In the genomic region with DNA sequence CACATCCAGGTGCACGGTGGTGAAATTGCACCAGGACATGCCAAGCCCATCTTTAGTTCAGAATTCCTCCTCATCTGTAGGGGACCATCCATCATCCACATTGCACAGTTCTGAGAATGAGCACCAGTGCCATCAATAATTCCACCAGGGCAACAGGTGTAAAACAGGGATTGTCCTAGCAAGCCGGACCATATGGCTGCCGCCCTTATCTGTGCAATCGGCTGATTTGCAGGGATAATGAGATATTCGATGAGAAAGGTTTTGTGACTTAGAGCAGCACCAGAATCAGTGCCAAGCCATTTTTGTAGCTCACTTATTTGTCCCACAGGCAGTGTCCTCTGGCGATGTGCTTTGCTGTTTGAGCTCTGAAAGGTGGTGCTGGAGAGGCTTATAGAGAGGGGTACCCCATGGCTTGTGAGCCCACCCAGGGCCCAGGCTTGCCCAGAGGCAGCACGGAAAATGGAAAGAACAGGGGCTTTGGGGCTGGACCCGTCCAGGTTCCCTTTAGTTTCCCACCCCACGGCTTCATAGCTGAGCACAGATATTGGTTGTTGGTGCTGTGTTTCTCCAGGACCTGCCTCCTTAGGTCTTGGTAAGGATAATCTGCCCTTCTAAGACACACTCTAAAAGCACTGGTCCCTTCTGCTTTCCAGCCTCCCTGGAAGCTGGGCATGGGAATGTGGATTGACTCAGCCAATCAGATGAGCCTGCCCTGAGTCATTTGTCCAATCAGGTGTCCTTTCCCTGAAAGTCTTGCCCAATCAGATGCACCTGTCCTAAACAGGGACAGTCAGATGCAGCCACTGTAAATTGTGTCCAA, we compare ENCODE assay signal across 17 cellular contexts.
DNase-seq lines count a peak whose midpoint lies in the region; TF ChIP-seq lines count a peak whose summit lies in the region.
"Had no signal": no experiment of that assay in that cellular context is flagged by ENCODE, and none has a peak within 500 bp of the region (broad histone marks: within the 10 kb centered on the region; RNA-seq: fewer than 3 reads in every experiment).

No MANE protein-coding gene starts in this region.

- no peaks in the 10 kb centered on the region for H3K27me3 ChIP-seq in H7 (ENCODE audit: control insufficient read depth, insufficient read depth, low read length)

- intact Hi-C loops in posterior vena cava (cut with DNase I) = no loop called here

- H3K36me3 ChIP-seq in H7 (replicated peaks; ENCODE audit: control insufficient read depth, insufficient read depth, low read length) = no peaks in the 10 kb centered on the region

- H3K4me3 ChIP-seq in H7 (ENCODE audit: insufficient read depth, low read depth, low read length) = no peak overlapping the region
- H3K4me3 ChIP-seq in epithelial cell of esophagus (ENCODE audit: low read length) = no peak overlapping the region
- H3K4me3 ChIP-seq: SK-N-MC had no signal

- H3K4me3 Mint-ChIP-seq in mesothelial cell of epicardium = no peak overlapping the region
- H3K4me3 Mint-ChIP-seq in immature natural killer cell = no peak overlapping the region
- H3K4me3 Mint-ChIP-seq: CD8-positive, alpha-beta memory T cell; IgD-negative memory B cell had no signal

- no peak for TF ChIP-seq CTCF in epithelial cell of esophagus (IDR thresholded peaks at IDR 0.05; ENCODE audit: insufficient read depth, low read depth, low read length, missing control alignments)
- TF ChIP-seq CTCF in mesothelial cell of epicardium (IDR thresholded peaks at IDR 0.05; ENCODE audit: unreplicated experiment) = no peak

- H3K36me3 Mint-ChIP-seq in mesothelial cell of epicardium (no peaks in the 10 kb centered on the region), immature natural killer cell (no peaks in the 10 kb centered on the region)
- H3K36me3 Mint-ChIP-seq: IgD-negative memory B cell had no signal

- H3K27ac Mint-ChIP-seq in mesothelial cell of epicardium (no peak overlapping the region), immature natural killer cell (no peak overlapping the region)
- H3K27ac Mint-ChIP-seq: CD8-positive, alpha-beta memory T cell; IgD-negative memory B cell had no signal

- peaks cover 18% of the 10 kb centered on the region for H3K27me3 Mint-ChIP-seq in mesothelial cell of epicardium (ENCODE audit: low read depth)
- peaks cover 0 to 4% (median 0%) of the 10 kb centered on the region in 3 donors for H3K27me3 Mint-ChIP-seq in immature natural killer cell (ENCODE audit: low read depth in 3 of 3)
- H3K27me3 Mint-ChIP-seq: IgD-negative memory B cell had no signal

- H3K9me3 Mint-ChIP-seq in mesothelial cell of epicardium (peaks cover 4% of the 10 kb centered on the region), immature natural killer cell (peaks cover 0 to 9% (median 4%) of the 10 kb centered on the region in 6 donors)

- H3K4me1 Mint-ChIP-seq in mesothelial cell of epicardium = peaks cover 11% of the 10 kb centered on the region
- no peaks in the 10 kb centered on the region for H3K4me1 Mint-ChIP-seq in immature natural killer cell
- H3K4me1 Mint-ChIP-seq: CD8-positive, alpha-beta memory T cell; IgD-negative memory B cell had no signal

- DNase-seq in H7 (peak; percentile 22), NCI-H82 treated with DMSO at 0.1 percent for 48 hours (lab: John Stamatoyannopoulos, UW; ENCODE audit: unreplicated experiment) (peak; percentile 10), epithelial cell of esophagus (ENCODE audit: low read depth) (peak; percentile 21), posterior vena cava (ENCODE audit: low spot score) (peak; percentile 36), SW480 (ENCODE audit: low spot score) (no peak), mesothelial cell of epicardium (ENCODE audit: low spot score in 2 of 2, unreplicated experiment in 2 of 2) (no peak), Kasumi-1 (lab: John Stamatoyannopoulos, UW) (no peak), immature natural killer cell (no peak)
- DNase-seq: DMS 273 treated with DMSO at 0.1 percent for 48 hours; NCI-H1436 treated with DMSO at 0.1 percent for 48 hours; NCI-H2081; NCI-H524 treated with DMSO at 0.1 percent for 48 hours; NK-92 treated with Interleukin-12 subunit alpha and Interleukin-12 subunit beta, amount 100 ng/mL, for 24 hours; OCI-M1 had no signal

Comparison
In these comparisons a context has a peak if more than half of its experiments do, and no peak if none do; other contexts are left out.
1. DNase-seq: peak in H7 (single experiment), NCI-H82 treated with DMSO at 0.1 percent for 48 hours (single experiment), epithelial cell of esophagus (single experiment) and posterior vena cava (single experiment); none in SW480 (single experiment), mesothelial cell of epicardium (0 of 2), Kasumi-1 (0 of 2) and immature natural killer cell (0 of 3).